ENCODE assay signal across 13 cellular contexts in the genomic region with DNA sequence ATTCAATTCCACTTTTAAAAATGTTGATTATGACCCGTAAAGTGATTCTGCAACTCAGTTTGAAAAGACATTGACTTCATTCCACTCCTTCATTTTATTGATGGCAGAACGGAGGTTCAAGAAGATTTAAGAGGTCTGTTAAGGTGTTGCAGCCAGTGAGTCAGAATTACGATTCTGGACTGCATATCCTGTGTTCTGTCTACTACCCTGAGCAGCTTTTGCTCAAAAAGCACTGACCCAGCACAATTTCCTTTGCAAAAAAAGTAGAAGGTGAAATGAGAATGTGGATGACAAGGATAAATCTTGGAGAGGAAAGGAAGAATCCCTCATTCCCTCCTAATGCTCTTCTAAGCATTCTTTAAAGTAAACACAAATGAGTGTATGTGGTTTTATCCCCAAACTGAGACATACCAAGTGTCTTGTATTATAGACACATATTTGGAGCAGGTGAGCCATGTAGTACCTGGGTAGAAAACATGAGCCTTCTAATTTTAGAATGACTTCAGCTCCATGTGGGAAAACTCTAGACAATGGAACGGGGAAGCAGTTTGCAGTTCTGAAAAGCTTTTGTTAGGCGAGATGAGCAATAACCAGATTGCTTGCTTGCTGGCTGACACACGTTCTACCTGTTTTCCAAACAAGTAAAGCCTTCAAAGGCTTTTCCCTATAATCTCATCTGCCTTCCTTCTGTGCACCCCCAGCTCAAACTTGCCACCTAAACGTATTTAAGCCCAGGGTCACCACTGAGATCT. TPM values are rescaled to one million over a fixed set of nuclear protein-coding genes. Genes with fewer than 3 reads are reported as not detected.
DNase-seq lines count a peak whose midpoint lies in the region; ATAC-seq and TF ChIP-seq lines count a peak whose summit lies in the region.
"Had no signal": no experiment of that assay in that cellular context is flagged by ENCODE, and none has a peak within 500 bp of the region (broad histone marks: within the 10 kb centered on the region; RNA-seq: fewer than 3 reads in every experiment).

No MANE protein-coding gene starts in this region.

- H3K4me3 ChIP-seq in PC-9 (peak overlapping the region; percentile 35; the same call in 1 of the 2 replicates), esophagus squamous epithelium (no peak overlapping the region), smooth muscle cell (no peak overlapping the region)

- peaks cover 14% of the 10 kb centered on the region for H3K36me3 ChIP-seq in PC-9 (ENCODE audit: low read depth)
- peaks cover 0 to 9% (median 0%) of the 10 kb centered on the region in 3 donors for H3K36me3 ChIP-seq in esophagus squamous epithelium
- H3K36me3 ChIP-seq in smooth muscle cell (ENCODE audit: low read depth) = no peaks in the 10 kb centered on the region

- no peak overlapping the region for H3K9ac ChIP-seq in smooth muscle cell (ENCODE audit: low read depth)

- peaks cover 4% of the 10 kb centered on the region; the same call in 1 of the 2 replicates for H3K9me2 ChIP-seq in PC-9 (ENCODE audit: insufficient read depth)

- peaks cover 43% of the 10 kb centered on the region for H3K4me1 ChIP-seq in PC-9 (replicated peaks; ENCODE audit: insufficient read depth)
- peaks cover 0 to 41% (median 0%) of the 10 kb centered on the region in 3 donors for H3K4me1 ChIP-seq in esophagus squamous epithelium
- no peaks in the 10 kb centered on the region for H3K4me1 ChIP-seq in smooth muscle cell (ENCODE audit: low read depth)

- no peak overlapping the region for H2AFZ ChIP-seq in PC-9
- H2AFZ ChIP-seq in smooth muscle cell (ENCODE audit: low read depth) = no peak overlapping the region

- POLR2A ChIA-PET in PC-9 (lab: Charles Lee; ENCODE audit: unreplicated experiment) = interaction anchor here (0.6 to 0.8 kb wide), 4 partner anchors 11 to 48 kb away, joined by 3 to 6 read pairs (median 4); no protein-coding TSS in a partner anchor

- H3K9me3 ChIP-seq in PC-9 (ENCODE audit: insufficient read depth, low read depth) = no peaks in the 10 kb centered on the region
- H3K9me3 ChIP-seq in esophagus squamous epithelium = no peaks in the 10 kb centered on the region
- no peaks in the 10 kb centered on the region for H3K9me3 ChIP-seq in smooth muscle cell (replicated peaks; ENCODE audit: low read depth)

- no peak for ATAC-seq in GM18868 (IDR thresholded peaks at IDR 0.05; ENCODE audit: unreplicated experiment)
- ATAC-seq in GM21786 (IDR thresholded peaks at IDR 0.05; ENCODE audit: unreplicated experiment) = no peak

- intact Hi-C loops in PC-9 (cut with micrococcal nuclease; ENCODE audit: unreplicated experiment) = loop anchor here (1.0 kb wide), 3 partner anchors 15 to 45 kb away; no protein-coding TSS in a partner anchor
- intact Hi-C loops in esophagus squamous epithelium (cut with DNase I) = no loop called here

- peak overlapping the region; percentile 73 for H3K4me2 ChIP-seq in PC-9
- H3K4me2 ChIP-seq in smooth muscle cell = no peak overlapping the region

- H3K27ac ChIP-seq in PC-9 = peak overlapping the region; percentile 97
- H3K27ac ChIP-seq in esophagus squamous epithelium = peak overlapping the region; percentile 69 to 88 (median 72)
- peak overlapping the region; percentile 73 for H3K27ac ChIP-seq in smooth muscle cell (ENCODE audit: low read depth)

- no peaks in the 10 kb centered on the region for H3K27me3 ChIP-seq in PC-9 (ENCODE audit: insufficient read depth, low read depth)
- no peaks in the 10 kb centered on the region for H3K27me3 ChIP-seq in esophagus squamous epithelium
- no peaks in the 10 kb centered on the region for H3K27me3 ChIP-seq in smooth muscle cell (ENCODE audit: low read depth)

- TF ChIP-seq CTCF in PC-9 (conservative IDR thresholded peaks at IDR 0.05) = no peak
- TF ChIP-seq CTCF in esophagus squamous epithelium (IDR thresholded peaks at IDR 0.05) = no peak
- TF ChIP-seq CTCF in smooth muscle cell (IDR thresholded peaks at IDR 0.05; ENCODE audit: borderline replicate concordance, insufficient read depth, poor library complexity, severe bottlenecking) = no peak

- WGBS in esophagus squamous epithelium, 2 donors = 29 to 39% methylated on average over 7 of the region's 7 CpGs
- 51% methylated on average over 7 of the region's 7 CpGs for WGBS in smooth muscle cell (ENCODE audit: low lambda C conversion rate)

- no peak for TF ChIP-seq POLR2A in esophagus squamous epithelium (IDR thresholded peaks at IDR 0.05)

- H4K20me1 ChIP-seq in PC-9 (ENCODE audit: insufficient read depth) (no peaks in the 10 kb centered on the region), smooth muscle cell (ENCODE audit: low read depth) (no peaks in the 10 kb centered on the region)

- DNase-seq in NCI-H510A treated with DMSO at 0.1 percent for 48 hours (lab: John Stamatoyannopoulos, UW) (peak; percentile 17), NCI-H510A (lab: John Stamatoyannopoulos, UW) (no peak), PC-9 (peak; percentile 49 to 95), esophagus squamous epithelium (lab: John Stamatoyannopoulos, UW) (no peak), smooth muscle cell (lab: John Stamatoyannopoulos, UW; ENCODE audit: unreplicated experiment) (no peak), germinal center (ENCODE audit: low spot score) (no peak)
- DNase-seq: AML-193; CD4-positive, CD25-positive, alpha-beta regulatory T cell; HCEC 1CT; MV-4-11; NCI-H2171 had no signal

- H3K79me2 ChIP-seq in PC-9 (ENCODE audit: low read depth) (peaks cover 71% of the 10 kb centered on the region), smooth muscle cell (ENCODE audit: low read depth) (no peaks in the 10 kb centered on the region)

- peaks cover 40% of the 10 kb centered on the region for H3F3A ChIP-seq in PC-9 (ENCODE audit: insufficient read depth, low read depth)
- H3F3A ChIP-seq in smooth muscle cell (ENCODE audit: low read depth) = no peaks in the 10 kb centered on the region

- BruUV-seq in PC-9 (replicated peaks; lab: Mats Ljungman, UMichigan) = TSS peak; percentile 22

- CTCF ChIA-PET in PC-9 (lab: Charles Lee) = interaction anchor here (0.7 to 1.7 kb wide), 2 partner anchors 11 to 16 kb away, joined by 4 to 5 read pairs; no protein-coding TSS in a partner anchor

RNA-seq across cellular contexts. Expression of a gene that starts 44.7 kb away (rescaled TPM):
- total RNA-seq in PC-9 (2021) = 27.7 and 36.4 TPM in 2 replicates
- total RNA-seq in esophagus squamous epithelium = 10 to 100 TPM; 15.8 to 75.8 (median 52.0) TPM
- 2.4 and 3.6 TPM in 2 replicates for total RNA-seq in smooth muscle cell
- 0.21 TPM in 1 of 2 replicates, not detected in the other for polyA plus RNA-seq in smooth muscle cell

Comparison
In these comparisons a context has a peak if more than half of its experiments do, and no peak if none do; other contexts are left out.
1. DNase-seq: peak in NCI-H510A treated with DMSO at 0.1 percent for 48 hours (single experiment) and PC-9 (2 of 2); none in NCI-H510A (single experiment), esophagus squamous epithelium (single experiment), smooth muscle cell (single experiment) and germinal center (single experiment).
2. Peak in every context shown above with its lines, with median percentiles within 50 percentile points of each other: H3K27ac ChIP-seq.